In genomic region chr2:61134141-61134540, GRCh38 we compare ENCODE assay signal across 11 cellular contexts.
"Had no signal": no experiment of that assay in that cellular context is flagged by ENCODE, and none has a peak within 500 bp of the region (broad histone marks: within the 10 kb centered on the region; RNA-seq: fewer than 3 reads in every experiment).

No MANE protein-coding gene starts in this region.

- H3K4me1 ChIP-seq: heart right ventricle had no signal

- ATAC-seq: activated T-helper 17 cell treated with anti-CD3 and anti-CD28 coated beads, Interleukin-2, amount 50 U/mL, for 72 hours; heart right ventricle; left lobe of liver had no signal

- H3K36me3 ChIP-seq: heart right ventricle had no signal

- H3K4me3 ChIP-seq: heart right ventricle, SK-N-MC had no signal

- H3K27ac ChIP-seq: heart right ventricle, SK-N-MC had no signal

- DNase-seq: activated B cell treated with CpG ODN at 0.5 μM for 24 hours; activated CD4-positive, alpha-beta T cell treated with anti-CD3 and anti-CD28 coated beads, Interleukin-2, amount 50 U/mL, for 1 hour; activated naive CD4-positive, alpha-beta T cell treated with anti-CD3 and anti-CD28 coated beads, Interleukin-2, amount 10 ng/mL, durations not matched to agents 7 days and 5 days; activated T-cell treated with anti-CD3 and anti-CD28 coated beads for 4 hours; foreskin melanocyte; heart right ventricle; stimulated activated CD4-positive, alpha-beta T cell treated with anti-CD3 and anti-CD28 coated beads, Interleukin-2, amount 100 ng/mL, for 48 hours; stimulated activated CD8-positive, alpha-beta memory T cell treated with anti-CD3 and anti-CD28 coated beads, Interleukin-4, amount 100 ng/mL, for 48 hours had no signal

- H3K27me3 ChIP-seq: heart right ventricle had no signal
